ENCODE assay signal across 8 cellular contexts in the genomic region with DNA sequence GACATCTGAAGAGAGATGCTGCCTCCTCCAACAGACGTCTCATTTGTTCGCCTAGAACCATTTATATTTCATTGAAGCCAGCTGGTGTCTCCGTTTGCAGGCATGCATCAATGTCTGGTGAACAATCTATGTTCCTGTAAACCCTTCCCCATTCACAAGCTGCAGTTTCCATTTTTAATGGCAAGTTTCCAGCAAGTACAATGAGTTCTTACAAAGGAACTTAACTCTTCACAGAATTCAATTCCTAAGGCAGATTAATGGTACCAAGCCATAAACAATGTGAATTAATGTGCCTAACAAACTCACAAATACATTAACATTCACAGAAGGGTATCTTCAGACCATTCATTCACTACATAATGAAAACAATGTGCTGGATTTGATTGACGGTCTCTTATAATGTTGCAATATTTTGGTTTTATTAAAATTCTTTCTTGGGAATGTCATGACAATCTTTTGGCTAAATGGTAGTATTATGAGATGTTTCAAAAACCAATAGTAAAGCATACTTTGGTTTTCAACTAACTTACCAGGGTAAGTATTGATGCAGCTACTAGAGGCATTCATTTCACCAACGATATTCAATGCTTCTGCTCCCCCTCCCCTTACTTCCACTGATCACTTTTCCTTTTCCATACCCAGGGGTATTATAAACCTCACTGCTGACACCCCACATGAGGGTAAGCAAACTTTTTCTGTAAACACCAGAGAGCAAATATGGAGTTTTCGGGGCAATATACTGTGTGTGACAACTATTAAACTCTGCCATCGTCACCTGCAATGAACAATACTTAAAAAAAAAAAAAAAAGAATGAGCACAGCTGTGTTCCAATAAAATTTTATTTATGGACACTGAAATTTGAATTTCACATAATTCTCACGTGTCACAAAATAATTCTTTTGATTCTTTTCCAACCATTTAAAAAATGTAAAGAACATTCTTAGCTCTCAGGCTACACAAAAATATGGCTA. TPM values are rescaled to one million over a fixed set of nuclear protein-coding genes. Genes with fewer than 3 reads are reported as not detected.
A peak's percentile ranks its signal among the peaks of the same experiment; 100 is the strongest.
DNase-seq lines count a peak whose midpoint lies in the region; ATAC-seq and TF ChIP-seq lines count a peak whose summit lies in the region.

No MANE protein-coding gene starts in this region.

- no peak for TF ChIP-seq CTCF in GM20000 (IDR thresholded peaks at IDR 0.05; ENCODE audit: extremely low read depth, missing control alignments)

- peaks cover 10 to 24% of the 10 kb centered on the region in 2 donors for H3K4me1 ChIP-seq in mucosa of rectum (ENCODE audit: control insufficient read depth in 2 of 2, insufficient read depth in 2 of 2, low read length in 2 of 2)

- H3K4me3 Mint-ChIP-seq in T-helper 1 cell treated with Interleukin-12 subunit alpha and Interleukin-12 subunit beta and Interleukin-4 antibody, amounts not matched to agents 30 μg/mL and 1 μg/mL, for 36 hours, result peak overlapping the region; percentile 99

- H3K27me3 Mint-ChIP-seq in T-helper 1 cell treated with Interleukin-12 subunit alpha and Interleukin-12 subunit beta and Interleukin-4 antibody, amounts not matched to agents 30 μg/mL and 1 μg/mL, for 36 hours (ENCODE audit: low read depth), result no peaks in the 10 kb centered on the region

- no peaks in the 10 kb centered on the region for H3K36me3 ChIP-seq in mucosa of rectum (ENCODE audit: control insufficient read depth in 2 of 2, insufficient read depth in 2 of 2, low read length in 2 of 2)

- no peak for DNase-seq in T-helper 1 cell
- DNase-seq in NCI-H2227 treated with DMSO at 0.1 percent for 48 hours (lab: John Stamatoyannopoulos, UW), result peak; percentile 43
- DNase-seq in cerebellum (ENCODE audit: low spot score), result peak; percentile 17
- no peak for DNase-seq in GM20000 (ENCODE audit: low spot score)

- no peaks in the 10 kb centered on the region for H3K27me3 ChIP-seq in mucosa of rectum (ENCODE audit: control insufficient read depth in 2 of 2, insufficient read depth in 2 of 2, low read length in 2 of 2)

- H3K27ac ChIP-seq in mucosa of rectum (ENCODE audit: low read depth in 2 of 2, low read length in 2 of 2), result peak overlapping the region in 1 of 2 donors; percentile 59

- no peaks in the 10 kb centered on the region for H3K9me3 ChIP-seq in mucosa of rectum (ENCODE audit: control insufficient read depth in 2 of 2, low read length in 2 of 2)

- H3K36me3 Mint-ChIP-seq in T-helper 1 cell treated with Interleukin-12 subunit alpha and Interleukin-12 subunit beta and Interleukin-4 antibody, amounts not matched to agents 30 μg/mL and 1 μg/mL, for 36 hours (ENCODE audit: low read depth), result peaks cover 15% of the 10 kb centered on the region

- H3K27ac Mint-ChIP-seq in T-helper 1 cell treated with Interleukin-12 subunit alpha and Interleukin-12 subunit beta and Interleukin-4 antibody, amounts not matched to agents 30 μg/mL and 1 μg/mL, for 36 hours, result peak overlapping the region; percentile 67

- no peaks in the 10 kb centered on the region for H3K9me3 Mint-ChIP-seq in T-helper 1 cell treated with Interleukin-12 subunit alpha and Interleukin-12 subunit beta and Interleukin-4 antibody, amounts not matched to agents 30 μg/mL and 1 μg/mL, for 36 hours

- peak overlapping the region; percentile 89 to 93 for H3K4me3 ChIP-seq in mucosa of rectum (ENCODE audit: low read length in 2 of 2)

- peaks cover 47% of the 10 kb centered on the region for H3K4me1 Mint-ChIP-seq in T-helper 1 cell treated with Interleukin-12 subunit alpha and Interleukin-12 subunit beta and Interleukin-4 antibody, amounts not matched to agents 30 μg/mL and 1 μg/mL, for 36 hours (ENCODE audit: low read depth)

- no peak for ATAC-seq in GM21825 (IDR thresholded peaks at IDR 0.05; ENCODE audit: unreplicated experiment)
- no peak for ATAC-seq in GM18498 (IDR thresholded peaks at IDR 0.05; ENCODE audit: unreplicated experiment)

- H3K9ac ChIP-seq in mucosa of rectum (ENCODE audit: low read depth in 1 of 2, low read length in 2 of 2), result peak overlapping the region in 1 of 2 donors; percentile 17

RNA-seq across cellular contexts. Expression of gene AKIRIN2, which starts 4.2 kb away (rescaled TPM):
- total RNA-seq in cerebellum, result 48.5 TPM

Comparison
In these comparisons a context has a peak if more than half of its experiments do, and no peak if none do; other contexts are left out.
1. DNase-seq: peak in NCI-H2227 treated with DMSO at 0.1 percent for 48 hours (single experiment) and cerebellum (single experiment); none in T-helper 1 cell (0 of 5) and GM20000 (single experiment).